Comparison of ENCODE assay signal across 11 cellular contexts in the genomic region with DNA sequence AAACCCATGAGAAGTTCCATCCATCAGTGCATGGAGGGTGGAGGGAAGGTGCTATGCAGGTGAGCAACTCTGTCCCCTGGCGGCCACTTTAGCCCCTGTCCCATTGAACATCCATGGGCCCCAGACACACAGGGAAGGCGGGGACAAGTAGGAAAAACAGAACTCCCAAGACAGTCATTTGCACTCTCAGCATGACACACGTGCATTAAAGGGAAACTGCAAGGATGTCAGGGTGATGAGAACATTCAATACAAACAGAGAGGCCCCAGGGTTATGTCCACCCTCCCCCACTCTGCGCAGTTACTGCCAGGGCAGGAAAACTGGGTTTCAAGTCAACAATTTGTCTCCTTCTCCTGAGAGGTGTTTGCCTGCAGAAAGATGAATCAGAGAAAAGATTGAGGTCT. TPM values are rescaled to one million over a fixed set of nuclear protein-coding genes. Genes with fewer than 3 reads are reported as not detected.
DNase-seq lines count a peak whose midpoint lies in the region; ATAC-seq, FAIRE-seq and TF ChIP-seq lines count a peak whose summit lies in the region.
"Had no signal": no experiment of that assay in that cellular context is flagged by ENCODE, and none has a peak within 500 bp of the region (broad histone marks: within the 10 kb centered on the region; RNA-seq: fewer than 3 reads in every experiment).

No MANE protein-coding gene starts in this region.

- no peaks in the 10 kb centered on the region for H3K36me3 ChIP-seq in endothelial cell of umbilical vein (ENCODE audit: control insufficient read depth in 2 of 2, extremely low read depth in 1 of 2, insufficient read depth in 2 of 2, low read length in 2 of 2)
- H3K36me3 ChIP-seq: thoracic aorta had no signal

- CTCF ChIA-PET in endothelial cell of umbilical vein (lab: Charles Lee) = interaction anchor here (0.8 to 2.0 kb wide), 4 partner anchors 11 to 44 kb away, joined by 3 to 8 read pairs (median 4); a partner anchor contains a TSS

- no peak overlapping the region for H3K4me3 ChIP-seq in GM12864 (ENCODE audit: low read depth, low read length)
- H3K4me3 ChIP-seq in endothelial cell of umbilical vein (replicated peaks in 1 of 3; ENCODE audit: insufficient read depth in 1 of 3, low read depth in 1 of 3, low read length in 3 of 3) = no peak overlapping the region
- H3K4me3 ChIP-seq: thoracic aorta had no signal

- H3K27me3 ChIP-seq in endothelial cell of umbilical vein (ENCODE audit: control insufficient read depth in 2 of 2, insufficient read depth in 2 of 2, low read length in 2 of 2) = peaks cover 4 to 7% of the 10 kb centered on the region in 2 experiments

- no peak for FAIRE-seq in endothelial cell of umbilical vein (lab: Jason Lieb, UNC)

- ATAC-seq in HG02970 (IDR thresholded peaks at IDR 0.05; ENCODE audit: low FRiP score, unreplicated experiment) (no peak), GM19023 (IDR thresholded peaks at IDR 0.05; ENCODE audit: unreplicated experiment) (no peak)

- TF ChIP-seq CTCF in GM12864 (IDR thresholded peaks at IDR 0.05; ENCODE audit: low read depth, low read length, missing control alignments) (peak; percentile 74), endothelial cell of umbilical vein (IDR thresholded peaks at IDR 0.05; ENCODE audit: extremely low read depth in 1 of 2, insufficient read depth in 1 of 2, low read depth in 1 of 2, low read length in 2 of 2) (peak; percentile 29 to 32)

- no peak overlapping the region for H3K9ac ChIP-seq in endothelial cell of umbilical vein (replicated peaks; ENCODE audit: extremely low read depth, insufficient read depth, low read length)

- peak overlapping the region; percentile 31 for H2AFZ ChIP-seq in endothelial cell of umbilical vein (ENCODE audit: low read depth, low read length)

- no peak for TF ChIP-seq POLR2A in endothelial cell of umbilical vein (IDR thresholded peaks at IDR 0.05; ENCODE audit: low read depth, low read length)

- H3K4me2 ChIP-seq in endothelial cell of umbilical vein (ENCODE audit: insufficient read depth, low read length) = no peak overlapping the region

- H3K9me3 ChIP-seq in endothelial cell of umbilical vein (replicated peaks; ENCODE audit: control insufficient read depth, insufficient read depth, low read length) = no peaks in the 10 kb centered on the region
- H3K9me3 ChIP-seq: thoracic aorta had no signal

- intact Hi-C loops in endothelial cell of umbilical vein (cut with micrococcal nuclease) = loop anchor here (1.0 kb wide), 1 partner anchor 32 kb away; no protein-coding TSS in a partner anchor

- dilution Hi-C loops in endothelial cell of umbilical vein (cut with MboI; ENCODE audit: extremely low pct_ligation_motif_present, low sequenced_read_pairs) = no loop called here

- H3K4me1 ChIP-seq in endothelial cell of umbilical vein (ENCODE audit: control insufficient read depth, extremely low read depth, insufficient read depth, low read length) = peaks cover 3% of the 10 kb centered on the region

- H3K79me2 ChIP-seq in endothelial cell of umbilical vein (ENCODE audit: control insufficient read depth, insufficient read depth, low read length) = no peaks in the 10 kb centered on the region

- POLR2A ChIA-PET in endothelial cell of umbilical vein (lab: Charles Lee) = no interaction called here

- H4K20me1 ChIP-seq in endothelial cell of umbilical vein (replicated peaks; ENCODE audit: control insufficient read depth, extremely low read depth, insufficient read depth, low read length) = no peaks in the 10 kb centered on the region

- no TSS peak for BruUV-seq in endothelial cell of umbilical vein (replicated peaks; lab: Mats Ljungman, UMichigan)

- H3K9me1 ChIP-seq in endothelial cell of umbilical vein (replicated peaks; ENCODE audit: control insufficient read depth, extremely low read depth, insufficient read depth, low read length) = no peaks in the 10 kb centered on the region

- DNase-seq in A172 (ENCODE audit: low spot score) (peak; percentile 15), GM12864 (ENCODE audit: low read depth) (no peak), NCI-H146 treated with DMSO at 0.1 percent for 48 hours (lab: John Stamatoyannopoulos, UW; ENCODE audit: unreplicated experiment) (peak; percentile 16), endothelial cell of umbilical vein (ENCODE audit: low read depth, low spot score) (peak; percentile 17), medulla oblongata (ENCODE audit: extremely low spot score) (no peak)
- DNase-seq in central memory CD4-positive, alpha-beta T cell = no peak
- DNase-seq: activated naive CD4-positive, alpha-beta T cell treated with Interleukin-2 at 50 U/mL for 16 hours; NCI-H2081 had no signal

- no peak overlapping the region for H3K27ac ChIP-seq in endothelial cell of umbilical vein (ENCODE audit: insufficient read depth, low read depth, low read length)
- H3K27ac ChIP-seq: thoracic aorta had no signal

TF ChIP-seq in endothelial cell of umbilical vein, 7 proteins besides CTCF, POLR2A, EP300 and RAD21:
- no peak for TF ChIP-seq JUN (IDR thresholded peaks at IDR 0.05; ENCODE audit: borderline replicate concordance, insufficient read depth, insufficient read length, low read depth)
- TF ChIP-seq EZH2 (IDR thresholded peaks at IDR 0.05; ENCODE audit: borderline replicate concordance, low read depth, low read length, severe bottlenecking) = no peak
- no peak for TF ChIP-seq FOS (IDR thresholded peaks at IDR 0.05; ENCODE audit: borderline replicate concordance, insufficient read depth, low read length)
- no peak for TF ChIP-seq GATA2 (IDR thresholded peaks at IDR 0.05; ENCODE audit: insufficient read depth, insufficient read length, low read depth, low read length)
- TF ChIP-seq MYC (IDR thresholded peaks at IDR 0.05; ENCODE audit: low read depth, low read length) = no peak
- no peak for TF ChIP-seq POLR2AphosphoS5 (IDR thresholded peaks at IDR 0.05; ENCODE audit: insufficient read depth, low read depth, low read length)
- TF ChIP-seq, protein P1, sequence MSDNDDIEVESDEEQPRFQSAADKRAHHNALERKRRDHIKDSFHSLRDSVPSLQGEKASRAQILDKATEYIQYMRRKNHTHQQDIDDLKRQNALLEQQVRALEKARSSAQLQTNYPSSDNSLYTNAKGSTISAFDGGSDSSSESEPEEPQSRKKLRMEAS (IDR thresholded peaks at IDR 0.05; ENCODE audit: insufficient read depth, insufficient read length) = no peak

RNA-seq across cellular contexts. Expression of a gene that starts 44.0 kb away (rescaled TPM):
- 36.6 and 40.0 TPM in 2 replicates for total RNA-seq in A172 (2014; rRNA removed; shearing (Covaris generic))
- total RNA-seq in endothelial cell of umbilical vein = 29.1 and 32.7 TPM in 2 replicates
- 22.2 and 25.1 TPM in 2 replicates for polyA plus RNA-seq in endothelial cell of umbilical vein
- 28.2 TPM in 2 replicates for polyA plus RNA-seq in endothelial cell of umbilical vein (2011; cell fraction: cytosol; rRNA removed)
- polyA plus RNA-seq in endothelial cell of umbilical vein (2011; cell fraction: nucleus; rRNA removed) = 48.9 and 50.9 TPM in 2 replicates
- 32.0 and 40.1 TPM in 2 replicates for polyA plus RNA-seq in endothelial cell of umbilical vein (2012)
- polyA minus RNA-seq in endothelial cell of umbilical vein = 31.6 and 34.5 TPM in 2 replicates
- 10.1 TPM for polyA minus RNA-seq in endothelial cell of umbilical vein (2011; cell fraction: cytosol; rRNA and poly(A)+ RNA removed)
- polyA minus RNA-seq in endothelial cell of umbilical vein (2011; cell fraction: nucleus; rRNA and poly(A)+ RNA removed) = 16.4 and 22.7 TPM in 2 replicates

Comparison
In these comparisons a context has a peak if more than half of its experiments do, and no peak if none do; other contexts are left out.
1. DNase-seq: peak in A172 (single experiment), NCI-H146 treated with DMSO at 0.1 percent for 48 hours (single experiment) and endothelial cell of umbilical vein (single experiment); none in GM12864 (single experiment), central memory CD4-positive, alpha-beta T cell (single experiment) and medulla oblongata (single experiment).